In genomic region chr13:25281193-25281936, GRCh38 we compare ENCODE assay signal across 9 cellular contexts. TPM values are rescaled to one million over a fixed set of nuclear protein-coding genes. Genes with fewer than 3 reads are reported as not detected.
DNase-seq lines count a peak whose midpoint lies in the region; ATAC-seq and TF ChIP-seq lines count a peak whose summit lies in the region.
"Had no signal": no experiment of that assay in that cellular context is flagged by ENCODE, and none has a peak within 500 bp of the region (broad histone marks: within the 10 kb centered on the region; RNA-seq: fewer than 3 reads in every experiment).

No MANE protein-coding gene starts in this region.

- no peak for DNase-seq in activated CD4-positive, CD25-positive, alpha-beta regulatory T cell treated with anti-CD3 and anti-CD28 coated beads, Interleukin-2, amount 50 U/mL, for 72 hours
- DNase-seq in OCI-M1 (lab: John Stamatoyannopoulos, UW) (peak; percentile 41), neural progenitor cell (ENCODE audit: low spot score) (no peak), NCI-H69 (lab: John Stamatoyannopoulos, UW) (no peak), AG20443 (ENCODE audit: low spot score) (no peak)
- DNase-seq: heart right ventricle had no signal

- no peak overlapping the region for H3K4me3 ChIP-seq in neural progenitor cell
- H3K4me3 ChIP-seq: heart right ventricle had no signal

- peak; percentile 27 to 47 for ATAC-seq in activated CD4-positive, CD25-positive, alpha-beta regulatory T cell treated with anti-CD3 and anti-CD28 coated beads, Interleukin-2, amount 50 U/mL, for 24 hours
- ATAC-seq in GM21786 (IDR thresholded peaks at IDR 0.05; ENCODE audit: unreplicated experiment) (peak; percentile 84), GM18519 (IDR thresholded peaks at IDR 0.05; ENCODE audit: low FRiP score, unreplicated experiment) (no peak)

- H3K36me3 Mint-ChIP-seq in neural progenitor cell: peaks cover 2% of the 10 kb centered on the region

- H3K9me3 ChIP-seq in neural progenitor cell (ENCODE audit: low read depth): no peaks in the 10 kb centered on the region
- H3K9me3 ChIP-seq: heart right ventricle had no signal

- H3K9me3 Mint-ChIP-seq in neural progenitor cell: no peaks in the 10 kb centered on the region

- no peaks in the 10 kb centered on the region for H3K36me3 ChIP-seq in neural progenitor cell

- TF ChIP-seq CTCF in neural progenitor cell (IDR thresholded peaks at IDR 0.05): no peak

- peaks cover 2% of the 10 kb centered on the region for H4K20me1 ChIP-seq in neural progenitor cell (ENCODE audit: low read depth)

- H3K9ac ChIP-seq in neural progenitor cell: no peak overlapping the region

- peak overlapping the region; percentile 15 for H3K4me2 ChIP-seq in neural progenitor cell

- peaks cover 24% of the 10 kb centered on the region for H3K4me1 Mint-ChIP-seq in neural progenitor cell

- peaks cover 24% of the 10 kb centered on the region for H3K79me2 ChIP-seq in neural progenitor cell (ENCODE audit: low read depth)

- H3K27me3 Mint-ChIP-seq in neural progenitor cell (ENCODE audit: insufficient read depth, low read depth): no peaks in the 10 kb centered on the region

- peak overlapping the region; percentile 22 for H3K27ac Mint-ChIP-seq in neural progenitor cell

- H3K27ac ChIP-seq in neural progenitor cell: no peak overlapping the region

- H3K4me3 Mint-ChIP-seq in neural progenitor cell: no peak overlapping the region

- H3K4me1 ChIP-seq in neural progenitor cell: peaks cover 11% of the 10 kb centered on the region

- peaks cover 4% of the 10 kb centered on the region for H3K27me3 ChIP-seq in neural progenitor cell
- H3K27me3 ChIP-seq: heart right ventricle had no signal

- no peak overlapping the region for H2AFZ ChIP-seq in neural progenitor cell (replicated peaks)

- no peaks in the 10 kb centered on the region for H3F3A ChIP-seq in neural progenitor cell (ENCODE audit: low read depth)

RNA-seq across cellular contexts. Expression of gene MTMR6, which starts 5.9 kb away (rescaled TPM):
- 14.2 and 19.1 TPM in 2 replicates for total RNA-seq in neural progenitor cell (ENCODE audit: low replicate concordance)

RNA-seq across cellular contexts. Expression of gene NUP58, which starts 20.1 kb away (rescaled TPM):
- 109 and 138 TPM in 2 replicates for total RNA-seq in neural progenitor cell (ENCODE audit: low replicate concordance)
